ENCODE assay signal across 21 cellular contexts in the genomic region with DNA sequence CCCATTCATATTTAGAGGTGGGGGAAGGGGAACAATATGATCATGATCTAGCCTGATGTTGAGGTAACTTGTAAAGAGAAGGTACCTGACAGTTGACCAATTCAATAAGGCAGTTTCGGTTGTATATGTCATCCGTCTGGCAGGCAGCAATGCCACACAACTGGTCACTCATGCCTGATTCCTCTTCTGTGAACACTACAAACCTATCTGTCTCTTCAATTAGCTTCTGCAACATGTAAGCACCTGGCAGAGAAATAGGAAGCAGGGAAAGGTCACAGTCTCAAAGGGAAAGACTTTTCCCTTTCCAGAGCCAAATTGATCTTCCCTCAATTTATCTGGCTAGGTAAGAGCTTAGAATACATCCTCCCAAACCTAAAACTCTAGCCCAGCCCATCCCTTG. TPM values are rescaled to one million over a fixed set of nuclear protein-coding genes. Genes with fewer than 3 reads are reported as not detected.
DNase-seq lines count a peak whose midpoint lies in the region; ATAC-seq, FAIRE-seq and TF ChIP-seq lines count a peak whose summit lies in the region.
"Had no signal": no experiment of that assay in that cellular context is flagged by ENCODE, and none has a peak within 500 bp of the region (broad histone marks: within the 10 kb centered on the region; RNA-seq: fewer than 3 reads in every experiment).

No MANE protein-coding gene starts in this region.

- no peak overlapping the region for H3K4me2 ChIP-seq in GM12878 (ENCODE audit: control insufficient read depth, insufficient read depth)
- H3K4me2 ChIP-seq: A549 had no signal

- H3K4me3 ChIP-seq in heart right ventricle (no peak overlapping the region), GM12878 (no peak overlapping the region), kidney (ENCODE audit: low read length in 2 of 2) (peak overlapping the region; percentile 52 to 83), psoas muscle (no peak overlapping the region)
- H3K4me3 ChIP-seq: A549 had no signal

- TF ChIP-seq EP300 in GM12878 (IDR thresholded peaks at IDR 0.05; ENCODE audit: borderline replicate concordance in 1 of 2, control insufficient read depth in 1 of 2, low read depth in 2 of 2, low read length in 2 of 2), result no peak

- no TSS peak for BruUV-seq in GM12878 (replicated peaks; lab: Mats Ljungman, UMichigan)

- TF ChIP-seq CTCF in heart right ventricle (IDR thresholded peaks at IDR 0.05), result no peak
- TF ChIP-seq CTCF in GM12878 (IDR thresholded peaks at IDR 0.05 in 2 of 3, conservative IDR thresholded peaks at IDR 0.05 in 1 of 3; ENCODE audit: control insufficient read depth in 2 of 3, extremely low read depth in 1 of 3, insufficient read depth in 1 of 3, low read depth in 3 of 3, low read length in 3 of 3), result no peak
- no peak for TF ChIP-seq CTCF in kidney (IDR thresholded peaks at IDR 0.05; ENCODE audit: borderline replicate concordance, extremely low read depth, insufficient read depth)
- no peak for TF ChIP-seq CTCF in psoas muscle (IDR thresholded peaks at IDR 0.05)

- POLR2A ChIA-PET in GM12878 (lab: Charles Lee), result interaction anchor here (1.1 kb wide), 1 partner anchor 823 kb away, joined by 3 read pairs; no protein-coding TSS in a partner anchor

- H3K27ac ChIP-seq in heart right ventricle (peak overlapping the region in 6 of 10 donors; percentile 34 to 58 (median 54)), GM12878 (ENCODE audit: control insufficient read depth, insufficient read depth) (no peak overlapping the region), kidney (ENCODE audit: low read depth in 2 of 2, low read length in 2 of 2) (peak overlapping the region; percentile 85 to 90), psoas muscle (peak overlapping the region; percentile 69)
- H3K27ac ChIP-seq: A549, HL-60 had no signal

- H3K27me3 ChIP-seq in heart right ventricle (no peaks in the 10 kb centered on the region), GM12878 (replicated peaks in 1 of 2; ENCODE audit: control insufficient read depth in 2 of 2, insufficient read depth in 2 of 2, low read length in 1 of 2) (no peaks in the 10 kb centered on the region), psoas muscle (ENCODE audit: insufficient read depth in 3 of 3, low read length in 2 of 3) (no peaks in the 10 kb centered on the region)
- H3K27me3 ChIP-seq: BE2C had no signal

- RAD21 ChIA-PET in GM12878 (lab: Charles Lee; ENCODE audit: unreplicated experiment), result interaction anchor here (1.2 kb wide), 1 partner anchor 74 kb away, joined by 3 read pairs; no protein-coding TSS in a partner anchor

- H2AFZ ChIP-seq in GM12878 (ENCODE audit: control insufficient read depth, low read depth, low read length), result no peak overlapping the region

- FAIRE-seq in GM12878 (lab: Jason Lieb, UNC) (no peak), kidney (lab: Jason Lieb, UNC) (no peak)
- FAIRE-seq: A549, D721Med, GM19239 had no signal

- no peaks in the 10 kb centered on the region for H3K9me3 ChIP-seq in heart right ventricle
- H3K9me3 ChIP-seq in GM12878 (replicated peaks; ENCODE audit: control insufficient read depth, insufficient read depth, low read length), result no peaks in the 10 kb centered on the region
- no peaks in the 10 kb centered on the region for H3K9me3 ChIP-seq in kidney (ENCODE audit: control insufficient read depth in 1 of 2, low read length in 2 of 2)
- no peaks in the 10 kb centered on the region for H3K9me3 ChIP-seq in psoas muscle
- H3K9me3 ChIP-seq: A549, BE2C had no signal

- no peak for DNase-seq in heart right ventricle
- no peak for DNase-seq in cardiac septum (ENCODE audit: low spot score)
- no peak for DNase-seq in GM12878 (ENCODE audit: low read depth, low spot score)
- DNase-seq in kidney, result no peak
- DNase-seq in psoas muscle, result no peak
- DNase-seq in Kasumi-1 (lab: John Stamatoyannopoulos, UW), result no peak
- DNase-seq: BE2C; CD8-positive, alpha-beta T cell; COR-L47; DMS153; DND-41; GDM1; GOT3; H9 had no signal

- H3K36me3 ChIP-seq in heart right ventricle, result peaks cover 4 to 100% (median 55%) of the 10 kb centered on the region in 9 donors
- H3K36me3 ChIP-seq in GM12878 (ENCODE audit: control insufficient read depth in 2 of 2, insufficient read depth in 2 of 2, low read length in 1 of 2), result peaks cover 29 to 47% of the 10 kb centered on the region in 2 experiments
- peaks cover 47 to 60% of the 10 kb centered on the region in 2 donors for H3K36me3 ChIP-seq in kidney (ENCODE audit: control insufficient read depth in 1 of 2, insufficient read depth in 2 of 2, low read length in 2 of 2)
- H3K36me3 ChIP-seq in psoas muscle (ENCODE audit: insufficient read depth in 1 of 2, low read depth in 1 of 2), result peaks cover 30 to 96% of the 10 kb centered on the region in 2 donors

- no peak for TF ChIP-seq POLR2A in GM12878 (IDR thresholded peaks at IDR 0.05; ENCODE audit: low read depth, low read length)

- H3K4me1 ChIP-seq in heart right ventricle, result peaks cover 0 to 19% (median 0%) of the 10 kb centered on the region in 9 donors
- H3K4me1 ChIP-seq in GM12878 (ENCODE audit: control insufficient read depth, insufficient read depth, low read length), result no peaks in the 10 kb centered on the region
- H3K4me1 ChIP-seq in kidney (ENCODE audit: control insufficient read depth in 1 of 2, insufficient read depth in 1 of 2, low read depth in 1 of 2, low read length in 2 of 2), result no peaks in the 10 kb centered on the region
- H3K4me1 ChIP-seq in psoas muscle, result no peaks in the 10 kb centered on the region
- H3K4me1 ChIP-seq: A549, BE2C had no signal

- 81 to 90% methylated on average over 2 of the region's 2 CpGs for WGBS in heart right ventricle, 2 donors
- 3% methylated on average over 2 of the region's 2 CpGs for WGBS in GM12878 (ENCODE audit: insufficient coverage, insufficient replicate concordance, low lambda C conversion rate, missing lambda C conversion rate)
- 61 to 80% (median 71%) methylated on average over 2 of the region's 2 CpGs for WGBS in psoas muscle, 3 donors

- no peaks in the 10 kb centered on the region for H3K79me2 ChIP-seq in GM12878 (ENCODE audit: control insufficient read depth, insufficient read depth, low read length)

- in situ Hi-C loops in GM12878 (cut with MboI), result no loop called here

- CTCF ChIA-PET in GM12878 (lab: Yijun Ruan, JAX), result interaction anchor here (1.0 to 4.8 kb wide), 3 partner anchors 12 to 341 kb away, joined by 3 to 20 read pairs (median 6); no protein-coding TSS in a partner anchor

- H3K9ac ChIP-seq in GM12878 (ENCODE audit: control insufficient read depth, insufficient read depth, low read length), result no peak overlapping the region
- peak overlapping the region in 1 of 2 donors; percentile 8 for H3K9ac ChIP-seq in kidney (ENCODE audit: low read length in 2 of 2)

- no peak for TF ChIP-seq RAD21 in GM12878 (IDR thresholded peaks at IDR 0.05; ENCODE audit: insufficient read depth, low read depth, low read length)

- SMC1A ChIA-PET in GM12878 (lab: Charles Lee; ENCODE audit: uncharacterized antibody, unreplicated experiment), result interaction anchor here (0.8 kb wide), 1 partner anchor 12 kb away, joined by 3 read pairs; no protein-coding TSS in a partner anchor

- ATAC-seq in heart right ventricle (peak in 6 of 8 donors; percentile 10 to 46 (median 28)), GM12878 (peak; percentile 84), psoas muscle (peak in 3 of 4 donors; percentile 20 to 25 (median 22)), HG02759 (IDR thresholded peaks at IDR 0.05; ENCODE audit: unreplicated experiment) (no peak), HG02885 (IDR thresholded peaks at IDR 0.05; ENCODE audit: poor library complexity, unreplicated experiment) (no peak)
- ATAC-seq: A549; CD8-positive, alpha-beta T cell had no signal

- intact Hi-C loops in heart right ventricle (cut with DNase I) (no loop called here), cardiac septum (cut with DNase I) (no loop called here), GM12878 (cut with micrococcal nuclease; ENCODE audit: unreplicated experiment) (loop anchor here (5.0 kb wide), 1 partner anchor 52 kb away; a partner anchor contains a TSS), kidney (cut with DNase I) (no loop called here), psoas muscle (cut with DNase I) (no loop called here)

- H4K20me1 ChIP-seq in GM12878 (ENCODE audit: control insufficient read depth, insufficient read depth), result no peaks in the 10 kb centered on the region

RNA-seq across cellular contexts. Expression of a gene that starts 10.2 kb away (rescaled TPM):
- 1 to 10 TPM; 2.1 to 6.4 (median 4.1) TPM for total RNA-seq in heart right ventricle
- 1 to 10 TPM; 3.0 to 8.7 TPM for polyA plus RNA-seq in heart right ventricle
- 6.8 TPM for total RNA-seq in cardiac septum
- total RNA-seq in GM12878 (2013; cell fraction: nucleolus; rRNA removed), result 109 and 119 TPM in 2 replicates
- total RNA-seq in GM12878 (2014; rRNA removed), result 8.5 and 9.2 TPM in 2 replicates
- 8.4 and 9.0 TPM in 2 replicates for total RNA-seq in GM12878 (2014; rRNA removed; fragmentation: Illumina TruSeq; extraction: Trizol)
- 11.3 and 13.0 TPM in 2 replicates for total RNA-seq in GM12878 (2021)
- polyA plus RNA-seq in GM12878 (2011; ENCODE audit: low read depth), result 5.3 TPM
- 18.6 and 22.4 TPM in 2 replicates for polyA plus RNA-seq in GM12878 (2011; rRNA removed)
- polyA plus RNA-seq in GM12878 (2011; cell fraction: cytosol; rRNA removed), result 12.7 and 16.3 TPM in 2 replicates
- 103 and 108 TPM in 2 replicates for polyA plus RNA-seq in GM12878 (2011; cell fraction: nucleus; rRNA removed)
- polyA plus RNA-seq in GM12878 (2012), result 4.7 and 6.5 TPM in 2 replicates
- 12.7 and 13.9 TPM in 2 replicates for polyA plus RNA-seq in GM12878 (2014; fragmentation: Illumina TruSeq; extraction: Trizol)
- polyA plus RNA-seq in GM12878 (2014; fragmentation: Nextera tagmentation; extraction: Ambion mirVana), result 1 to 10 TPM in 1 of 2 experiments, under 1 TPM in 1; 0.52 to 1.0 TPM
- polyA plus RNA-seq in GM12878 (2014; rRNA removed), result 13.2 and 18.0 TPM in 2 replicates
- 1 to 10 TPM; 1.7 to 3.6 TPM for polyA plus RNA-seq in GM12878 (2016; fragmentation: Nextera tagmentation; extraction: Ambion mirVana)
- 21.1 and 26.9 TPM in 2 replicates for polyA minus RNA-seq in GM12878 (2011; rRNA and poly(A)+ RNA removed)
- 2.7 and 4.6 TPM in 2 replicates for polyA minus RNA-seq in GM12878 (2011; cell fraction: cytosol; rRNA and poly(A)+ RNA removed)
- 28.4 and 39.0 TPM in 2 replicates for polyA minus RNA-seq in GM12878 (2011; cell fraction: nucleus; rRNA and poly(A)+ RNA removed)
- 10.2 TPM for total RNA-seq in kidney
- 4.1 TPM for polyA plus RNA-seq in kidney (ENCODE audit: insufficient read depth, low read depth, low replicate concordance)
- 1 to 10 TPM; 3.9 to 7.6 (median 5.5) TPM for total RNA-seq in psoas muscle
- polyA plus RNA-seq in psoas muscle, result 1 to 10 TPM; 2.0 to 4.7 (median 2.0) TPM
- polyA plus RNA-seq: CD14-positive monocyte had no signal

RNA-seq across cellular contexts. Expression of a gene that starts 20.8 kb away (rescaled TPM):
- total RNA-seq in heart right ventricle (100 to 1,000 TPM in 1 of 10 donors, 10 to 100 TPM in 9; 61.6 to 110 (median 69.0) TPM), cardiac septum (70.4 TPM), GM12878 (2014; rRNA removed) (116 and 120 TPM in 2 replicates), GM12878 (2014; rRNA removed; fragmentation: Illumina TruSeq; extraction: Trizol) (88.7 and 90.4 TPM in 2 replicates), GM12878 (2021) (128 and 151 TPM in 2 replicates), kidney (140 TPM), psoas muscle (100 to 1,000 TPM in 1 of 4 donors, 10 to 100 TPM in 3; 69.0 to 100 (median 96.0) TPM)
- polyA plus RNA-seq in heart right ventricle (10 to 100 TPM; 15.6 to 20.4 TPM), GM12878 (2011; rRNA removed) (82.3 and 134 TPM in 2 replicates), GM12878 (2014; fragmentation: Illumina TruSeq; extraction: Trizol) (73.8 and 76.2 TPM in 2 replicates), GM12878 (2014; fragmentation: Nextera tagmentation; extraction: Ambion mirVana) (10 to 100 TPM; 14.2 to 16.9 TPM), GM12878 (2014; rRNA removed) (80.0 and 89.3 TPM in 2 replicates), GM12878 (2016; fragmentation: Nextera tagmentation; extraction: Ambion mirVana) (10 to 100 TPM; 67.2 to 71.5 TPM), kidney (ENCODE audit: insufficient read depth, low read depth, low replicate concordance) (35.1 TPM), psoas muscle (10 to 100 TPM; 23.6 to 71.0 (median 34.5) TPM)
- total RNA-seq in GM12878 (2013; cell fraction: nucleolus; rRNA removed), result 303 and 315 TPM in 2 replicates
- 39.9 TPM for polyA plus RNA-seq in GM12878 (2011; ENCODE audit: low read depth)
- 109 and 139 TPM in 2 replicates for polyA plus RNA-seq in GM12878 (2011; cell fraction: cytosol; rRNA removed)
- 204 and 214 TPM in 2 replicates for polyA plus RNA-seq in GM12878 (2011; cell fraction: nucleus; rRNA removed)
- 43.2 and 50.8 TPM in 2 replicates for polyA plus RNA-seq in GM12878 (2012)
- polyA minus RNA-seq in GM12878 (2011; rRNA and poly(A)+ RNA removed), result 275 and 493 TPM in 2 replicates
- polyA minus RNA-seq in GM12878 (2011; cell fraction: cytosol; rRNA and poly(A)+ RNA removed), result 69.5 and 101 TPM in 2 replicates
- polyA minus RNA-seq in GM12878 (2011; cell fraction: nucleus; rRNA and poly(A)+ RNA removed), result 129 and 207 TPM in 2 replicates

RNA-seq across cellular contexts. Expression of a gene that starts 25.3 kb away (rescaled TPM):
- total RNA-seq in heart right ventricle (1 to 10 TPM in 7 of 10 donors, under 1 TPM in 3; 0.55 to 6.5 (median 1.2) TPM), cardiac septum (0.78 TPM), GM12878 (2014; rRNA removed) (101 and 102 TPM in 2 replicates), GM12878 (2014; rRNA removed; fragmentation: Illumina TruSeq; extraction: Trizol) (108 TPM in 2 replicates), GM12878 (2021) (103 TPM in 2 replicates), kidney (7.4 TPM), psoas muscle (1 to 10 TPM in 3 of 4 donors, under 1 TPM in 1; 0.71 to 1.5 (median 1.3) TPM)
- polyA plus RNA-seq in heart right ventricle (1 to 10 TPM in 1 of 2 donors, under 1 TPM in 1; 0.86 to 1.6 TPM), GM12878 (2011; rRNA removed) (161 and 166 TPM in 2 replicates), GM12878 (2014; fragmentation: Illumina TruSeq; extraction: Trizol) (96.2 and 101 TPM in 2 replicates), GM12878 (2014; fragmentation: Nextera tagmentation; extraction: Ambion mirVana) (100 to 1,000 TPM in 1 of 2 experiments, 10 to 100 TPM in 1; 73.5 to 139 TPM), GM12878 (2014; rRNA removed) (84.4 and 86.9 TPM in 2 replicates), GM12878 (2016; fragmentation: Nextera tagmentation; extraction: Ambion mirVana) (100 to 1,000 TPM; 167 to 171 TPM), kidney (ENCODE audit: insufficient read depth, low read depth, low replicate concordance) (123 TPM), psoas muscle (1 to 10 TPM in 1 of 3 donors, under 1 TPM in 2; 0.15 to 2.4 (median 0.40) TPM)
- total RNA-seq in GM12878 (2013; cell fraction: nucleolus; rRNA removed), result 95.7 and 98.8 TPM in 2 replicates
- polyA plus RNA-seq in GM12878 (2011; ENCODE audit: low read depth), result 44.0 TPM
- 122 and 127 TPM in 2 replicates for polyA plus RNA-seq in GM12878 (2011; cell fraction: cytosol; rRNA removed)
- 310 and 371 TPM in 2 replicates for polyA plus RNA-seq in GM12878 (2011; cell fraction: nucleus; rRNA removed)
- polyA plus RNA-seq in GM12878 (2012), result 56.6 and 69.1 TPM in 2 replicates
- polyA minus RNA-seq in GM12878 (2011; rRNA and poly(A)+ RNA removed), result 126 and 150 TPM in 2 replicates
- polyA minus RNA-seq in GM12878 (2011; cell fraction: cytosol; rRNA and poly(A)+ RNA removed), result 76.2 and 81.5 TPM in 2 replicates
- polyA minus RNA-seq in GM12878 (2011; cell fraction: nucleus; rRNA and poly(A)+ RNA removed), result 168 and 169 TPM in 2 replicates
- polyA plus RNA-seq: CD14-positive monocyte had no signal

RNA-seq across cellular contexts. Expression of a gene that starts 37.6 kb away (rescaled TPM):
- total RNA-seq in heart right ventricle (10 to 100 TPM; 26.6 to 38.8 (median 29.9) TPM), cardiac septum (26.6 TPM), GM12878 (2014; rRNA removed) (34.1 and 35.8 TPM in 2 replicates), GM12878 (2014; rRNA removed; fragmentation: Illumina TruSeq; extraction: Trizol) (32.9 and 34.3 TPM in 2 replicates), GM12878 (2021) (26.2 and 29.8 TPM in 2 replicates), kidney (54.3 TPM), psoas muscle (10 to 100 TPM; 23.6 to 28.0 (median 26.7) TPM)
- polyA plus RNA-seq in heart right ventricle (10 to 100 TPM; 16.8 to 54.7 TPM), GM12878 (2011; rRNA removed) (37.8 and 45.3 TPM in 2 replicates), GM12878 (2014; fragmentation: Illumina TruSeq; extraction: Trizol) (37.7 and 46.1 TPM in 2 replicates), GM12878 (2014; fragmentation: Nextera tagmentation; extraction: Ambion mirVana) (10 to 100 TPM; 72.7 to 81.0 TPM), GM12878 (2014; rRNA removed) (31.4 and 33.5 TPM in 2 replicates), GM12878 (2016; fragmentation: Nextera tagmentation; extraction: Ambion mirVana) (10 to 100 TPM; 46.9 to 60.9 TPM), kidney (ENCODE audit: insufficient read depth, low read depth, low replicate concordance) (101 TPM), psoas muscle (10 to 100 TPM; 20.9 to 72.0 (median 43.2) TPM)
- total RNA-seq in GM12878 (2013; cell fraction: nucleolus; rRNA removed), result 39.7 and 43.3 TPM in 2 replicates
- 38.8 TPM for polyA plus RNA-seq in GM12878 (2011; ENCODE audit: low read depth)
- 45.8 and 48.3 TPM in 2 replicates for polyA plus RNA-seq in GM12878 (2011; cell fraction: cytosol; rRNA removed)
- polyA plus RNA-seq in GM12878 (2011; cell fraction: nucleus; rRNA removed), result 29.7 and 31.6 TPM in 2 replicates
- 29.8 and 30.6 TPM in 2 replicates for polyA plus RNA-seq in GM12878 (2012)
- polyA minus RNA-seq in GM12878 (2011; rRNA and poly(A)+ RNA removed), result 36.4 and 42.0 TPM in 2 replicates
- 10.2 and 11.8 TPM in 2 replicates for polyA minus RNA-seq in GM12878 (2011; cell fraction: cytosol; rRNA and poly(A)+ RNA removed)
- polyA minus RNA-seq in GM12878 (2011; cell fraction: nucleus; rRNA and poly(A)+ RNA removed), result 8.6 and 10.4 TPM in 2 replicates

RNA-seq across cellular contexts. Expression of a gene that starts 37.9 kb away (rescaled TPM):
- total RNA-seq in heart right ventricle, result 10 to 100 TPM; 44.1 to 54.1 (median 50.5) TPM
- 10 to 100 TPM; 19.3 to 34.2 TPM for polyA plus RNA-seq in heart right ventricle
- total RNA-seq in cardiac septum, result 48.4 TPM
- 124 and 134 TPM in 2 replicates for total RNA-seq in GM12878 (2013; cell fraction: nucleolus; rRNA removed)
- total RNA-seq in GM12878 (2014; rRNA removed), result 40.7 and 50.1 TPM in 2 replicates
- 33.0 and 33.8 TPM in 2 replicates for total RNA-seq in GM12878 (2014; rRNA removed; fragmentation: Illumina TruSeq; extraction: Trizol)
- total RNA-seq in GM12878 (2021), result 52.7 and 58.8 TPM in 2 replicates
- 36.5 TPM for polyA plus RNA-seq in GM12878 (2011; ENCODE audit: low read depth)
- 25.2 and 41.5 TPM in 2 replicates for polyA plus RNA-seq in GM12878 (2011; rRNA removed)
- 27.3 and 28.4 TPM in 2 replicates for polyA plus RNA-seq in GM12878 (2011; cell fraction: cytosol; rRNA removed)
- 54.3 and 75.2 TPM in 2 replicates for polyA plus RNA-seq in GM12878 (2011; cell fraction: nucleus; rRNA removed)
- 44.1 and 58.0 TPM in 2 replicates for polyA plus RNA-seq in GM12878 (2012)
- 55.1 and 58.8 TPM in 2 replicates for polyA plus RNA-seq in GM12878 (2014; fragmentation: Illumina TruSeq; extraction: Trizol)
- polyA plus RNA-seq in GM12878 (2014; fragmentation: Nextera tagmentation; extraction: Ambion mirVana), result 1 to 10 TPM; 1.7 to 2.4 TPM
- polyA plus RNA-seq in GM12878 (2014; rRNA removed), result 44.3 and 51.9 TPM in 2 replicates
- 10 to 100 TPM; 32.5 to 33.9 TPM for polyA plus RNA-seq in GM12878 (2016; fragmentation: Nextera tagmentation; extraction: Ambion mirVana)
- polyA minus RNA-seq in GM12878 (2011; rRNA and poly(A)+ RNA removed), result 59.4 and 81.8 TPM in 2 replicates
- 19.1 and 23.9 TPM in 2 replicates for polyA minus RNA-seq in GM12878 (2011; cell fraction: cytosol; rRNA and poly(A)+ RNA removed)
- polyA minus RNA-seq in GM12878 (2011; cell fraction: nucleus; rRNA and poly(A)+ RNA removed), result 38.7 and 76.0 TPM in 2 replicates
- 61.5 TPM for total RNA-seq in kidney
- polyA plus RNA-seq in kidney (ENCODE audit: insufficient read depth, low read depth, low replicate concordance), result 21.4 TPM
- 10 to 100 TPM; 66.1 to 77.4 (median 69.8) TPM for total RNA-seq in psoas muscle
- 10 to 100 TPM; 28.6 to 70.7 (median 34.8) TPM for polyA plus RNA-seq in psoas muscle

Comparison
In these comparisons a context has a peak if more than half of its experiments do, and no peak if none do; other contexts are left out.
1. ATAC-seq: peak in heart right ventricle (6 of 8), GM12878 (single experiment) and psoas muscle (3 of 4); none in HG02759 (single experiment) and HG02885 (single experiment).
2. H3K4me3 ChIP-seq: peak in kidney (2 of 2); none in heart right ventricle (0 of 10), GM12878 (single experiment) and psoas muscle (single experiment).
3. RNA of a gene that starts 25.3 kb away (total RNA-seq): 95.7 to 108 TPM in GM12878; 7.4 TPM in kidney (single experiment), 0.71 to 1.5 TPM in psoas muscle, 0.55 to 6.5 TPM in heart right ventricle and 0.78 TPM in cardiac septum (single experiment); every median in the first group is over 10 times any median in the second.